Comparison of ENCODE assay signal across 22 cellular contexts in genomic region chr3:27293954-27294353, GRCh38.
DNase-seq lines count a peak whose midpoint lies in the region; ATAC-seq, FAIRE-seq and TF ChIP-seq lines count a peak whose summit lies in the region.
"Had no signal": no experiment of that assay in that cellular context is flagged by ENCODE, and none has a peak within 500 bp of the region (broad histone marks: within the 10 kb centered on the region; RNA-seq: fewer than 3 reads in every experiment).

No MANE protein-coding gene starts in this region.

- TF ChIP-seq CTCF in 22Rv1 (IDR thresholded peaks at IDR 0.05) (no peak), choroid plexus epithelial cell (conservative IDR thresholded peaks at IDR 0.05; ENCODE audit: low read depth, low read length) (no peak)

- H3K4me3 ChIP-seq in choroid plexus epithelial cell (ENCODE audit: low read depth, low read length), result no peak overlapping the region
- H3K4me3 ChIP-seq: A549, prostate gland, SK-N-MC, upper lobe of right lung had no signal

- DNase-seq in M059J (ENCODE audit: low read depth) (peak; percentile 77), choroid plexus epithelial cell (ENCODE audit: low read depth) (peak; percentile 32), hepatic stellate cell (ENCODE audit: low spot score) (peak; percentile 31), urothelium cell line (ENCODE audit: low spot score) (no peak), HTR-8/SVneo (ENCODE audit: insufficient read length, low spot score) (no peak)
- DNase-seq in stimulated activated CD4-positive, alpha-beta T cell treated with anti-CD3 and anti-CD28 coated beads, Interleukin-4, amount 100 ng/mL, for 24 hours, result no peak
- DNase-seq: effector CD8-positive, alpha-beta T cell; erythroblast; GF-D8; GOT3; NCI-H1048; NCI-H187; NCI-H526 treated with DMSO at 0.1 percent for 48 hours; RPMI8226; upper lobe of right lung; WERI-Rb-1 had no signal

- no peak for FAIRE-seq in urothelium cell line (lab: Jason Lieb, UNC)
- no peak for FAIRE-seq in HTR-8/SVneo (lab: Jason Lieb, UNC)
- FAIRE-seq: A549, astrocyte had no signal

- ATAC-seq in GM19452 (IDR thresholded peaks at IDR 0.05; ENCODE audit: unreplicated experiment), result no peak
- ATAC-seq: A549, upper lobe of right lung had no signal

- peak overlapping the region; percentile 11 for H3K27ac ChIP-seq in 22Rv1
- H3K27ac ChIP-seq: A549, prostate gland, SK-N-MC, upper lobe of right lung, WERI-Rb-1 had no signal

Comparison
In these comparisons a context has a peak if more than half of its experiments do, and no peak if none do; other contexts are left out.
1. DNase-seq: peak in M059J (single experiment), choroid plexus epithelial cell (single experiment) and hepatic stellate cell (single experiment); none in urothelium cell line (single experiment), HTR-8/SVneo (single experiment) and stimulated activated CD4-positive, alpha-beta T cell treated with anti-CD3 and anti-CD28 coated beads, Interleukin-4, amount 100 ng/mL, for 24 hours (single experiment).